Comparison of ENCODE assay signal across 16 cellular contexts in genomic region chr9:112120471-112120925, GRCh38. TPM values are rescaled to one million over a fixed set of nuclear protein-coding genes. Genes with fewer than 3 reads are reported as not detected.
A peak's percentile ranks its signal among the peaks of the same experiment; 100 is the strongest.
DNase-seq lines count a peak whose midpoint lies in the region; ATAC-seq and TF ChIP-seq lines count a peak whose summit lies in the region.
"Had no signal": no experiment of that assay in that cellular context is flagged by ENCODE, and none has a peak within 500 bp of the region (broad histone marks: within the 10 kb centered on the region; RNA-seq: fewer than 3 reads in every experiment).

No MANE protein-coding gene starts in this region.

- no peaks in the 10 kb centered on the region for H4K20me1 ChIP-seq in GM23248 (ENCODE audit: insufficient read depth)
- no peaks in the 10 kb centered on the region for H4K20me1 ChIP-seq in neural progenitor cell (ENCODE audit: low read depth)

- H3K27ac ChIP-seq in GM23248 (no peak overlapping the region), colonic mucosa (peak overlapping the region; percentile 90), neural progenitor cell (peak overlapping the region; percentile 78)
- H3K27ac ChIP-seq: BLaER1 treated with 17β-estradiol and CSF1 and Interleukin-3, amounts not matched to agents 10 nM and 100 nM had no signal

- H3K79me2 ChIP-seq in GM23248 (ENCODE audit: insufficient read depth) = no peaks in the 10 kb centered on the region
- no peaks in the 10 kb centered on the region for H3K79me2 ChIP-seq in neural progenitor cell (ENCODE audit: low read depth)

- H3K9me3 ChIP-seq in GM23248 (ENCODE audit: low read depth) = no peaks in the 10 kb centered on the region
- H3K9me3 ChIP-seq in colonic mucosa = no peaks in the 10 kb centered on the region
- H3K9me3 ChIP-seq in neural progenitor cell (ENCODE audit: low read depth) = no peaks in the 10 kb centered on the region
- H3K9me3 ChIP-seq: BLaER1 treated with 17β-estradiol and CSF1 and Interleukin-3, amounts not matched to agents 10 nM and 100 nM; mucosa of descending colon had no signal

- H3K36me3 Mint-ChIP-seq in neural progenitor cell = no peaks in the 10 kb centered on the region

- no peak overlapping the region for H3K4me2 ChIP-seq in GM23248 (ENCODE audit: unreplicated experiment)
- H3K4me2 ChIP-seq in neural progenitor cell = peak overlapping the region; percentile 61

- peaks cover 4% of the 10 kb centered on the region for H3K27me3 Mint-ChIP-seq in neural progenitor cell (ENCODE audit: insufficient read depth, low read depth)
- H3K27me3 Mint-ChIP-seq: stimulated activated naive CD8-positive, alpha-beta T cell treated with anti-CD3 and anti-CD28 coated beads, Interleukin-15, Interleukin-2, amounts not matched to agents 100 ng/mL and 50 ng/mL, for 24 hours had no signal

- H3K4me1 ChIP-seq in GM23248 (ENCODE audit: insufficient read depth) (no peaks in the 10 kb centered on the region), colonic mucosa (no peaks in the 10 kb centered on the region), neural progenitor cell (peaks cover 43% of the 10 kb centered on the region)

- H3K9me2 ChIP-seq in GM23248 (ENCODE audit: insufficient read depth) = no peaks in the 10 kb centered on the region

- H2AFZ ChIP-seq in GM23248 (no peak overlapping the region), neural progenitor cell (replicated peaks) (no peak overlapping the region)

- no peak overlapping the region for H3K4me3 Mint-ChIP-seq in neural progenitor cell
- H3K4me3 Mint-ChIP-seq: HFFc6; stimulated activated naive CD8-positive, alpha-beta T cell treated with anti-CD3 and anti-CD28 coated beads, Interleukin-15, Interleukin-2, amounts not matched to agents 100 ng/mL and 50 ng/mL, for 24 hours had no signal

- H3K9me3 Mint-ChIP-seq in neural progenitor cell = no peaks in the 10 kb centered on the region
- H3K9me3 Mint-ChIP-seq: HFFc6; stimulated activated naive CD8-positive, alpha-beta T cell treated with anti-CD3 and anti-CD28 coated beads, Interleukin-15, Interleukin-2, amounts not matched to agents 100 ng/mL and 50 ng/mL, for 24 hours had no signal

- ATAC-seq in HG02763 (IDR thresholded peaks at IDR 0.05; ENCODE audit: unreplicated experiment) (no peak), GM18867 (IDR thresholded peaks at IDR 0.05; ENCODE audit: unreplicated experiment) (no peak)

- no peak overlapping the region for H3K9ac ChIP-seq in GM23248
- no peak overlapping the region for H3K9ac ChIP-seq in colonic mucosa (ENCODE audit: low read depth in 2 of 2, low read length in 2 of 2)
- H3K9ac ChIP-seq in neural progenitor cell = no peak overlapping the region
- H3K9ac ChIP-seq: BLaER1 treated with 17β-estradiol and CSF1 and Interleukin-3, amounts not matched to agents 10 nM and 100 nM had no signal

- peak; percentile 7 for DNase-seq in GM23248
- DNase-seq in NCI-H2107 (lab: John Stamatoyannopoulos, UW) = peak; percentile 1
- DNase-seq in colonic mucosa = peak; percentile 17
- peak; percentile 50 for DNase-seq in neural progenitor cell (ENCODE audit: low spot score)
- no peak for DNase-seq in activated CD4-positive, CD25-positive, alpha-beta regulatory T cell (lab: John Stamatoyannopoulos, UW)
- DNase-seq in retina = no peak
- DNase-seq: activated CD4-positive, alpha-beta T cell treated with anti-CD3 and anti-CD28 coated beads, Interleukin-2, amount 50 U/mL, for 48 hours; central memory CD4-positive, alpha-beta T cell; HFFc6; mucosa of descending colon; NCI-H2029; RPMI8226 had no signal

- H3K36me3 ChIP-seq in GM23248 (ENCODE audit: low read depth) = no peaks in the 10 kb centered on the region
- no peaks in the 10 kb centered on the region for H3K36me3 ChIP-seq in colonic mucosa
- no peaks in the 10 kb centered on the region for H3K36me3 ChIP-seq in neural progenitor cell

- no peaks in the 10 kb centered on the region for H3K27me3 ChIP-seq in GM23248 (replicated peaks; ENCODE audit: insufficient read depth)
- H3K27me3 ChIP-seq in colonic mucosa = no peaks in the 10 kb centered on the region
- no peaks in the 10 kb centered on the region for H3K27me3 ChIP-seq in neural progenitor cell
- H3K27me3 ChIP-seq: BLaER1 treated with 17β-estradiol and CSF1 and Interleukin-3, amounts not matched to agents 10 nM and 100 nM had no signal

- 77 to 84% methylated on average over 2 of the region's 2 CpGs for WGBS in GM23248 (ENCODE audit: low coverage in 1 of 2, low lambda C conversion rate in 2 of 2, missing lambda C conversion rate in 2 of 2), 2 experiments

- intact Hi-C loops in colonic mucosa (cut with DNase I) = no loop called here

- TF ChIP-seq CTCF in colonic mucosa (IDR thresholded peaks at IDR 0.05) (no peak), neural progenitor cell (IDR thresholded peaks at IDR 0.05) (no peak)

- in situ Hi-C loops in GM23248 (cut with MboI) = no loop called here

- no peaks in the 10 kb centered on the region for H3F3A ChIP-seq in GM23248 (ENCODE audit: insufficient read depth)
- H3F3A ChIP-seq in neural progenitor cell (ENCODE audit: low read depth) = peaks cover 27% of the 10 kb centered on the region

- no peak overlapping the region for H3K4me3 ChIP-seq in GM23248
- no peak overlapping the region for H3K4me3 ChIP-seq in colonic mucosa
- no peak overlapping the region for H3K4me3 ChIP-seq in neural progenitor cell
- H3K4me3 ChIP-seq: BLaER1 treated with 17β-estradiol and CSF1 and Interleukin-3, amounts not matched to agents 10 nM and 100 nM; mucosa of descending colon had no signal

- no peak overlapping the region for H3K27ac Mint-ChIP-seq in neural progenitor cell
- H3K27ac Mint-ChIP-seq: HFFc6; stimulated activated naive CD8-positive, alpha-beta T cell treated with anti-CD3 and anti-CD28 coated beads, Interleukin-15, Interleukin-2, amounts not matched to agents 100 ng/mL and 50 ng/mL, for 24 hours had no signal

- peaks cover 25% of the 10 kb centered on the region for H3K4me1 Mint-ChIP-seq in neural progenitor cell

RNA-seq across cellular contexts. Expression of gene SUSD1, which starts 54.6 kb away (rescaled TPM):
- 5.4 and 8.4 TPM in 2 replicates for total RNA-seq in GM23248 (2014; rRNA removed; shearing (Covaris generic))
- polyA plus RNA-seq in GM23248 (2016; fragmentation: Nextera tagmentation; extraction: Ambion mirVana) = 4.0 and 4.2 TPM in 2 replicates
- 10 to 100 TPM; 23.3 to 25.1 TPM for total RNA-seq in colonic mucosa
- total RNA-seq in neural progenitor cell (ENCODE audit: low replicate concordance) = 7.9 and 12.0 TPM in 2 replicates

Comparison
In these comparisons a context has a peak if more than half of its experiments do, and no peak if none do; other contexts are left out.
1. DNase-seq: peak in GM23248 (single experiment), NCI-H2107 (single experiment), colonic mucosa (single experiment) and neural progenitor cell (single experiment); none in activated CD4-positive, CD25-positive, alpha-beta regulatory T cell (0 of 4) and retina (single experiment).